In the genomic region with DNA sequence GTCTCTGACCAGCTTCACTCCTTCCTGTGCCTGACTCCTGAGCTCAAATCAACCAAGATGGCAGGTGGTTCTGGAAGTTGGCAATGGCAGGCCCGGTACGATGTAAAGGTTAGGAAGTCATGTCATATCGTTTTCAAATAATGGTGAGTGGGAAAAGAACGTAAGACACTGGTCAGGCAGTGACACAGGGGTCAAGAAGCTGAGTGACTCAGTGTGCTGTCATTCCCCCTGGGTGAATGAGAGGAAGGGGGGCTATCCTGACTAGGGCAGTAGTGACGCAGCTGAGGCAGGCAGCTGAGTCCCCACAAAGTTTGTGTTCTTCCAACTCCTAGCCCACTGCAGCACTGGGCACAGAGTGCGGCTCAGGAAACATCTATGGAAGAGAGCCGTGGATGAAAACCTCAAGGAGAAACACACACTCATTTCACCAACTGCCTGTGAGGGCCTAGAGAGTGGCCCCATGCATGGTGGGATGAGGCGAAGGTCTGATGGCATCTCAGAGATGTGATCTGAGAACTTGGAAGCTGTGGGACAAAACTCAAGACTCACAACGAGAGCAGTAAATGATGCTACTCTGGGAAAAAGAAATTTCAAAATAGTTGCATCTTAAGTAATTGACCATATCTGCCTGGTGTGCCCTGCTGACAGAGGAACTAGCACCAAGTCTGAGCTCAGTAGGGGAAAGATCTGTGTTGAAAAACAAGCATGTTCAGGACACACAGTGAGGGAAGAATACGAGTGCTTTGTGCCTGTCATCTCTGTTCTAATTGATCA, we compare ENCODE assay signal across 1 cellular context.
TF ChIP-seq lines count a peak whose summit lies in the region.

No MANE protein-coding gene starts in this region.

TF ChIP-seq in K562, 482 proteins besides CTCF, POLR2A, EP300 and RAD21 (continued from another document and continues in another):
- TF ChIP-seq PKNOX1 (IDR thresholded peaks at IDR 0.05), result peak; percentile 77
- no peak for TF ChIP-seq U2AF1 (optimal IDR thresholded peaks at IDR 0.05; ENCODE audit: low read depth, low read length)
- peak in 1 of 2 experiments; percentile 81; a peak in 1 of 3 replicates for TF ChIP-seq CBX3 (IDR thresholded peaks at IDR 0.05; ENCODE audit: borderline replicate concordance in 1 of 2, low read length in 2 of 2)
- TF ChIP-seq BMI1 (IDR thresholded peaks at IDR 0.05; ENCODE audit: low read length), result no peak
- no peak for TF ChIP-seq NR1H2 (CRISPR knock-in tag; IDR thresholded peaks at IDR 0.05)
- TF ChIP-seq, protein P1, sequence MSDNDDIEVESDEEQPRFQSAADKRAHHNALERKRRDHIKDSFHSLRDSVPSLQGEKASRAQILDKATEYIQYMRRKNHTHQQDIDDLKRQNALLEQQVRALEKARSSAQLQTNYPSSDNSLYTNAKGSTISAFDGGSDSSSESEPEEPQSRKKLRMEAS (CRISPR knock-in tag; IDR thresholded peaks at IDR 0.05), result peak; percentile 11; the same call in 1 of the 2 replicates
- TF ChIP-seq EGR1 (conservative IDR thresholded peaks at IDR 0.05), result 0 out of 2 replicates have a peak, but pooled peaks have one; percentile 11
- no peak for TF ChIP-seq ZNF24 (IDR thresholded peaks at IDR 0.05)
- no peak for TF ChIP-seq PHB2 (IDR thresholded peaks at IDR 0.05; ENCODE audit: low read depth)
- TF ChIP-seq CREM (IDR thresholded peaks at IDR 0.05; ENCODE audit: low read depth), result peak; percentile 91
- TF ChIP-seq ZBTB5 (IDR thresholded peaks at IDR 0.05), result no peak
- TF ChIP-seq, protein P2, sequence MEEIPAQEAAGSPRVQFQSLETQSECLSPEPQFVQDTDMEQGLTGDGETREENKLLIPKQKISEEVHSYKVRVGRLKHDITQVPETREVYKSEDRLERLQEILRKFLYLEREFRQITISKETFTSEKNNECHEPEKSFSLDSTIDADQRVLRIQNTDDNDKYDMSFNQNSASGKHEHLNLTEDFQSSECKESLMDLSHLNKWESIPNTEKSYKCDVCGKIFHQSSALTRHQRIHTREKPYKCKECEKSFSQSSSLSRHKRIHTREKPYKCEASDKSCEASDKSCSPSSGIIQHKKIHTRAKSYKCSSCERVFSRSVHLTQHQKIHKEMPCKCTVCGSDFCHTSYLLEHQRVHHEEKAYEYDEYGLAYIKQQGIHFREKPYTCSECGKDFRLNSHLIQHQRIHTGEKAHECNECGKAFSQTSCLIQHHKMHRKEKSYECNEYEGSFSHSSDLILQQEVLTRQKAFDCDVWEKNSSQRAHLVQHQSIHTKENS (CRISPR knock-in tag; IDR thresholded peaks at IDR 0.05), result no peak
- no peak for TF ChIP-seq BDP1 (IDR thresholded peaks at IDR 0.05; ENCODE audit: insufficient read depth, insufficient read length)
- TF ChIP-seq SUPT5H (IDR thresholded peaks at IDR 0.05), result no peak
- TF ChIP-seq MYBL2 (IDR thresholded peaks at IDR 0.05; ENCODE audit: low read depth), result peak; percentile 78
- TF ChIP-seq MYBL2 (CRISPR knock-in tag; IDR thresholded peaks at IDR 0.05; ENCODE audit: borderline replicate concordance), result no peak
- no peak for TF ChIP-seq HOXB6 (CRISPR knock-in tag; IDR thresholded peaks at IDR 0.05; ENCODE audit: borderline replicate concordance)
- no peak for TF ChIP-seq THRA (IDR thresholded peaks at IDR 0.05)
- TF ChIP-seq SMARCC2 (IDR thresholded peaks at IDR 0.05; ENCODE audit: low read depth), result peak; percentile 71; the same call in 1 of the 2 replicates
- no peak for TF ChIP-seq ZEB2 (IDR thresholded peaks at IDR 0.05)
- TF ChIP-seq, protein P3, sequence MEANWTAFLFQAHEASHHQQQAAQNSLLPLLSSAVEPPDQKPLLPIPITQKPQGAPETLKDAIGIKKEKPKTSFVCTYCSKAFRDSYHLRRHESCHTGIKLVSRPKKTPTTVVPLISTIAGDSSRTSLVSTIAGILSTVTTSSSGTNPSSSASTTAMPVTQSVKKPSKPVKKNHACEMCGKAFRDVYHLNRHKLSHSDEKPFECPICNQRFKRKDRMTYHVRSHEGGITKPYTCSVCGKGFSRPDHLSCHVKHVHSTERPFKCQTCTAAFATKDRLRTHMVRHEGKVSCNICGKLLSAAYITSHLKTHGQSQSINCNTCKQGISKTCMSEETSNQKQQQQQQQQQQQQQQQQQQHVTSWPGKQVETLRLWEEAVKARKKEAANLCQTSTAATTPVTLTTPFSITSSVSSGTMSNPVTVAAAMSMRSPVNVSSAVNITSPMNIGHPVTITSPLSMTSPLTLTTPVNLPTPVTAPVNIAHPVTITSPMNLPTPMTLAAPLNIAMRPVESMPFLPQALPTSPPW (CRISPR knock-in tag; IDR thresholded peaks at IDR 0.05), result peak; percentile 97
- peak; percentile 87 for TF ChIP-seq EHMT2 (IDR thresholded peaks at IDR 0.05)
- TF ChIP-seq IFI16 (CRISPR knock-in tag; IDR thresholded peaks at IDR 0.05), result no peak
- TF ChIP-seq PRMT5 (CRISPR knock-in tag; IDR thresholded peaks at IDR 0.05), result no peak
- TF ChIP-seq RBM22 (IDR thresholded peaks at IDR 0.05; ENCODE audit: low read depth, low read length, poor library complexity, severe bottlenecking), result no peak
- no peak for TF ChIP-seq JUNB (CRISPR knock-in tag; conservative IDR thresholded peaks at IDR 0.05)
- TF ChIP-seq GABPA (tag; conservative IDR thresholded peaks at IDR 0.05; ENCODE audit: low read depth), result no peak
- no peak for TF ChIP-seq MEF2D (tag; conservative IDR thresholded peaks at IDR 0.05; ENCODE audit: low read depth)
- 0 out of 2 replicates have a peak, but pooled peaks have one; percentile 31 for TF ChIP-seq MTA3 (IDR thresholded peaks at IDR 0.05; ENCODE audit: borderline replicate concordance)
- peak; percentile 78; the same call in 1 of the 2 replicates for TF ChIP-seq ZBTB7A (IDR thresholded peaks at IDR 0.05; ENCODE audit: borderline replicate concordance, control insufficient read depth, low read depth, low read length)
- no peak for TF ChIP-seq GTF2A2 (tag; IDR thresholded peaks at IDR 0.05)
- no peak; the same call in 1 of the 2 replicates for TF ChIP-seq CBX5 (IDR thresholded peaks at IDR 0.05; ENCODE audit: borderline replicate concordance, low read depth)
- no peak for TF ChIP-seq NCOA2 (IDR thresholded peaks at IDR 0.05; ENCODE audit: partially characterized antibody in 2 of 2)
- TF ChIP-seq SMARCE1 (IDR thresholded peaks at IDR 0.05), result peak; percentile 91
- TF ChIP-seq ZNF318 (IDR thresholded peaks at IDR 0.05; ENCODE audit: borderline replicate concordance in 1 of 2, low read depth in 1 of 2), result no peak
- TF ChIP-seq ZNF76 (CRISPR knock-in tag; IDR thresholded peaks at IDR 0.05; ENCODE audit: borderline replicate concordance), result no peak
- no peak for TF ChIP-seq POLR2AphosphoS2 (IDR thresholded peaks at IDR 0.05; ENCODE audit: low read length)
- TF ChIP-seq ETS2 (tag; IDR thresholded peaks at IDR 0.05; ENCODE audit: borderline replicate concordance, poor library complexity, severe bottlenecking), result no peak
- no peak for TF ChIP-seq HMG20A (CRISPR knock-in tag; conservative IDR thresholded peaks at IDR 0.05)
- no peak for TF ChIP-seq ZNF224 (CRISPR knock-in tag; IDR thresholded peaks at IDR 0.05)
- TF ChIP-seq, protein P4, sequence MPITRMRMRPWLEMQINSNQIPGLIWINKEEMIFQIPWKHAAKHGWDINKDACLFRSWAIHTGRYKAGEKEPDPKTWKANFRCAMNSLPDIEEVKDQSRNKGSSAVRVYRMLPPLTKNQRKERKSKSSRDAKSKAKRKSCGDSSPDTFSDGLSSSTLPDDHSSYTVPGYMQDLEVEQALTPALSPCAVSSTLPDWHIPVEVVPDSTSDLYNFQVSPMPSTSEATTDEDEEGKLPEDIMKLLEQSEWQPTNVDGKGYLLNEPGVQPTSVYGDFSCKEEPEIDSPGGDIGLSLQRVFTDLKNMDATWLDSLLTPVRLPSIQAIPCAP (CRISPR knock-in tag; IDR thresholded peaks at IDR 0.05; ENCODE audit: borderline replicate concordance), result no peak
- peak; percentile 62; the same call in 1 of the 2 replicates for TF ChIP-seq HMBOX1 (IDR thresholded peaks at IDR 0.05)
- TF ChIP-seq JUND (IDR thresholded peaks at IDR 0.05; ENCODE audit: borderline replicate concordance, low read depth, low read length), result peak; percentile 97
- peak; percentile 86; the same call in 2 of the 3 replicates for TF ChIP-seq JUND (tag; IDR thresholded peaks at IDR 0.05; ENCODE audit: borderline replicate concordance, low read depth, low read length)
